8 cellular contexts compared by ENCODE assay signal in genomic region chr1:36099681-36100341, GRCh38. TPM values are rescaled to one million over a fixed set of nuclear protein-coding genes. Genes with fewer than 3 reads are reported as not detected.
DNase-seq lines count a peak whose midpoint lies in the region; ATAC-seq and TF ChIP-seq lines count a peak whose summit lies in the region.

No MANE protein-coding gene starts in this region.

- CTCF ChIA-PET in OCI-LY7 (lab: Charles Lee; ENCODE audit: unreplicated experiment): interaction anchor here (0.5 kb wide), 1 partner anchor 48 kb away, joined by 4 read pairs; no protein-coding TSS in a partner anchor

- H2AFZ ChIP-seq in OCI-LY7 (ENCODE audit: low read length): no peak overlapping the region

- no peak for TF ChIP-seq EP300 in esophagus muscularis mucosa (IDR thresholded peaks at IDR 0.05)

- peak overlapping the region; percentile 10; the same call in 1 of the 2 replicates for H3K4me2 ChIP-seq in OCI-LY7 (ENCODE audit: low read length)

- H3K36me3 ChIP-seq in OCI-LY7 (ENCODE audit: insufficient read depth, low read length): peaks cover 15% of the 10 kb centered on the region
- H3K36me3 ChIP-seq in esophagus muscularis mucosa: peaks cover 0 to 28% (median 14%) of the 10 kb centered on the region in 4 donors

- TF ChIP-seq POLR2A in esophagus muscularis mucosa (IDR thresholded peaks at IDR 0.05; ENCODE audit: low read depth): no peak

- H3K4me1 ChIP-seq in OCI-LY7 (ENCODE audit: insufficient read depth, low read length, poor library complexity, severe bottlenecking) (no peaks in the 10 kb centered on the region), esophagus muscularis mucosa (peaks cover 4 to 30% (median 19%) of the 10 kb centered on the region in 4 donors)

- peaks cover 0 to 5% of the 10 kb centered on the region in 2 donors for H3K4me1 Mint-ChIP-seq in natural killer cell
- H3K4me1 Mint-ChIP-seq in stimulated activated naive B cell treated with anti-CD40 and anti-IgM and Interleukin-4, amounts not matched to agents 10 μg/mL and 1 μg/mL and 100 μg/mL, for 72 hours: peaks cover 0 to 11% of the 10 kb centered on the region in 2 donors

- H4K20me1 ChIP-seq in OCI-LY7 (ENCODE audit: insufficient read depth, low read length): no peaks in the 10 kb centered on the region

- no peak overlapping the region for H3K4me3 Mint-ChIP-seq in natural killer cell
- no peak overlapping the region for H3K4me3 Mint-ChIP-seq in stimulated activated naive B cell treated with anti-CD40 and anti-IgM and Interleukin-4, amounts not matched to agents 10 μg/mL and 1 μg/mL and 100 μg/mL, for 72 hours

- H3K79me2 ChIP-seq in OCI-LY7 (ENCODE audit: insufficient read depth, low read depth, low read length): no peaks in the 10 kb centered on the region

- TF ChIP-seq CTCF in OCI-LY7 (conservative IDR thresholded peaks at IDR 0.05; ENCODE audit: low read length) (peak; percentile 96), esophagus muscularis mucosa (IDR thresholded peaks at IDR 0.05) (peak; percentile 70 to 89 (median 83)), natural killer cell (IDR thresholded peaks at IDR 0.05) (peak; percentile 83)

- no peaks in the 10 kb centered on the region for H3K9me3 Mint-ChIP-seq in natural killer cell
- H3K9me3 Mint-ChIP-seq in stimulated activated naive B cell treated with anti-CD40 and anti-IgM and Interleukin-4, amounts not matched to agents 10 μg/mL and 1 μg/mL and 100 μg/mL, for 72 hours: no peaks in the 10 kb centered on the region

- POLR2A ChIA-PET in OCI-LY7 (lab: Charles Lee): no interaction called here

- no peaks in the 10 kb centered on the region for H3K9me3 ChIP-seq in OCI-LY7 (ENCODE audit: low read length)
- no peaks in the 10 kb centered on the region for H3K9me3 ChIP-seq in esophagus muscularis mucosa

- BruUV-seq in OCI-LY7 (replicated peaks; lab: Mats Ljungman, UMichigan): no TSS peak

- H3K36me3 Mint-ChIP-seq in natural killer cell: no peaks in the 10 kb centered on the region
- H3K36me3 Mint-ChIP-seq in stimulated activated naive B cell treated with anti-CD40 and anti-IgM and Interleukin-4, amounts not matched to agents 10 μg/mL and 1 μg/mL and 100 μg/mL, for 72 hours: peaks cover 4 to 9% of the 10 kb centered on the region in 2 donors

- H3K4me3 ChIP-seq in OCI-LY7 (ENCODE audit: low read depth, low read length, poor library complexity, severe bottlenecking) (no peak overlapping the region), esophagus muscularis mucosa (peak overlapping the region in 1 of 4 donors; percentile 7)

- ATAC-seq in HG03095 (IDR thresholded peaks at IDR 0.05; ENCODE audit: unreplicated experiment) (peak; percentile 48), natural killer cell (peak; percentile 81 to 92 (median 89)), HG02840 (IDR thresholded peaks at IDR 0.05; ENCODE audit: low FRiP score, unreplicated experiment) (no peak)
- ATAC-seq in stimulated activated naive B cell treated with anti-CD40 and anti-IgM and Interleukin-4, amounts not matched to agents 10 μg/mL and 1 μg/mL and 100 μg/mL, for 72 hours (replicated peaks): peak; percentile 94 to 95

- intact Hi-C loops in OCI-LY7 (cut with micrococcal nuclease; ENCODE audit: unreplicated experiment) (loop anchor here (1.0 to 5.0 kb wide), 5 partner anchors 34 to 322 kb away; partner anchors contain the start of gene TRAPPC3), esophagus muscularis mucosa (cut with DNase I) (loop anchor here (2.0 to 5.0 kb wide), 4 partner anchors 35 to 321 kb away; no protein-coding TSS in a partner anchor), natural killer cell (cut with micrococcal nuclease) (loop anchor here (1.0 to 2.0 kb wide), 3 partner anchors 88 to 321 kb away; no protein-coding TSS in a partner anchor)

- H3K27me3 ChIP-seq in esophagus muscularis mucosa: no peaks in the 10 kb centered on the region

- no peak overlapping the region for H3K27ac Mint-ChIP-seq in natural killer cell
- no peak overlapping the region for H3K27ac Mint-ChIP-seq in stimulated activated naive B cell treated with anti-CD40 and anti-IgM and Interleukin-4, amounts not matched to agents 10 μg/mL and 1 μg/mL and 100 μg/mL, for 72 hours

- peak; percentile 61 for DNase-seq in COR-L47 (lab: John Stamatoyannopoulos, UW)
- peak; percentile 77 for DNase-seq in OCI-LY7 (ENCODE audit: low spot score)
- DNase-seq in activated T-cell treated with anti-CD3 and anti-CD28 coated beads, Interleukin-2, amount 50 U/mL, for 1 hour: peak; percentile 83
- no peak for DNase-seq in esophagus muscularis mucosa (ENCODE audit: extremely low spot score)
- peak; percentile 68 for DNase-seq in natural killer cell
- DNase-seq in stimulated activated naive B cell treated with anti-CD40 and anti-IgM and Interleukin-4, amounts not matched to agents 10 μg/mL and 1 μg/mL and 100 μg/mL, for 72 hours: peak; percentile 55

- no peak overlapping the region for H3K27ac ChIP-seq in OCI-LY7 (ENCODE audit: low read depth, low read length, poor library complexity, severe bottlenecking)
- H3K27ac ChIP-seq in esophagus muscularis mucosa (replicated peaks in 1 of 4): peak overlapping the region in 1 of 4 donors; percentile 22

- H3K27me3 Mint-ChIP-seq in natural killer cell (ENCODE audit: low read depth in 2 of 2): no peaks in the 10 kb centered on the region
- no peaks in the 10 kb centered on the region for H3K27me3 Mint-ChIP-seq in stimulated activated naive B cell treated with anti-CD40 and anti-IgM and Interleukin-4, amounts not matched to agents 10 μg/mL and 1 μg/mL and 100 μg/mL, for 72 hours

- H3K9me2 ChIP-seq in OCI-LY7 (ENCODE audit: insufficient read depth, low read length): no peaks in the 10 kb centered on the region

- WGBS in esophagus muscularis mucosa: 34% methylated on average over 15 of the region's 18 CpGs

RNA-seq across cellular contexts. Expression of gene ADPRS, which starts 11.1 kb away (rescaled TPM):
- 42.3 and 44.3 TPM in 2 replicates for total RNA-seq in OCI-LY7 (2014; rRNA removed; shearing (Covaris generic))
- total RNA-seq in OCI-LY7 (2022): 27.6 and 29.3 TPM in 2 replicates
- total RNA-seq in esophagus muscularis mucosa: 10 to 100 TPM; 23.3 to 45.8 (median 40.8) TPM
- 10 to 100 TPM in 2 of 3 donors, 1 to 10 TPM in 1; 9.6 to 15.9 (median 12.4) TPM for total RNA-seq in natural killer cell

RNA-seq across cellular contexts. Expression of gene TEKT2, which starts 15.9 kb away (rescaled TPM):
- 0.10 TPM in 1 of 2 replicates, not detected in the other for total RNA-seq in OCI-LY7 (2014; rRNA removed; shearing (Covaris generic))
- not detected in 2 replicates for total RNA-seq in OCI-LY7 (2022)
- under 1 TPM in 1 of 4 donors, not detected in 3; 0.83 TPM for total RNA-seq in esophagus muscularis mucosa
- total RNA-seq in natural killer cell: under 1 TPM in 2 of 3 donors, not detected in 1; 0.24 to 0.35 TPM

RNA-seq across cellular contexts. Expression of gene COL8A2, which starts 25.2 kb away (rescaled TPM):
- total RNA-seq in OCI-LY7 (2014; rRNA removed; shearing (Covaris generic)): not detected in 2 replicates
- total RNA-seq in OCI-LY7 (2022): not detected in 2 replicates
- total RNA-seq in esophagus muscularis mucosa: 10 to 100 TPM; 20.7 to 57.4 (median 34.7) TPM
- total RNA-seq in natural killer cell: under 1 TPM; 0.09 to 0.20 (median 0.14) TPM

RNA-seq across cellular contexts. Expression of gene TRAPPC3, which starts 49.5 kb away (rescaled TPM):
- 50.3 and 71.0 TPM in 2 replicates for total RNA-seq in OCI-LY7 (2014; rRNA removed; shearing (Covaris generic))
- total RNA-seq in OCI-LY7 (2022): 55.4 and 60.4 TPM in 2 replicates
- 100 to 1,000 TPM in 3 of 4 donors, 10 to 100 TPM in 1; 97.9 to 164 (median 122) TPM for total RNA-seq in esophagus muscularis mucosa
- total RNA-seq in natural killer cell: 10 to 100 TPM; 28.0 to 34.7 (median 34.3) TPM

RNA-seq across cellular contexts. Expression of gene MAP7D1, which starts 56.1 kb away (rescaled TPM):
- total RNA-seq in OCI-LY7 (2014; rRNA removed; shearing (Covaris generic)): 55.1 and 61.2 TPM in 2 replicates
- total RNA-seq in OCI-LY7 (2022): 94.7 and 101 TPM in 2 replicates
- 100 to 1,000 TPM; 162 to 263 (median 225) TPM for total RNA-seq in esophagus muscularis mucosa
- 100 to 1,000 TPM; 213 to 232 (median 230) TPM for total RNA-seq in natural killer cell

Comparison
In these comparisons a context has a peak if more than half of its experiments do, and no peak if none do; other contexts are left out.
1. RNA of gene COL8A2, which starts 25.2 kb away (total RNA-seq): 20.7 to 57.4 TPM in esophagus muscularis mucosa; 0.09 to 0.20 TPM in natural killer cell and not detected in OCI-LY7; every median in the first group is over 10 times any median in the second.
2. Peak in every context shown above with its lines, with median percentiles within 50 percentile points of each other: CTCF ChIP-seq.